In the genomic region with DNA sequence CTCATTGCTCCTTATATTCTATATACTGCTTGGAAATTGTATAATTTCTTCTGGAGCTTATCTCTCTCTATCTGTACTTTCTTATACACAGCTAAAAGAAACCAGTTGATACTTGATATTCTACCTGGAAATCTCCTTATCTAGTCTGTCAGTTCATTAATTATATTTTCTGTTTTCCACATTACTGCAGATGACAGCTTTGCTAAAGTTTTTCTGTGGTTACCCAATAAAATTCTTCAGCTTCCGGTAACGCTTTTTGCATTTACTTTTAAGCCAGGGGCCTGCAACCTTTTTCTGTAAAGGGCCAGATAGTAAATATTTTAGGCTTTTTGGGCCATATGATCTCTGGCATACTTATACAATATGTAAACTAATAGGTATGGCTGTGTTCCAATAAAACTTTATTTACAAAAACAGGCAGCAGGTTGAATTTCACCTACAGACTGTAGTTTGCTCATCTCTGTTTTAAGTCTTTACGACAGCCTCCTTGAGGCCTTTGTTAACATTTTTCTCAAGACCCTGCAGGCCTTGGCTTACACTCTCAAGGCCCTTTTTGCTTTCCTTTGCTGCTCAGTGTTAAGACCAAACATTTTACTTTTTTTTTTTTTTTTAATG, we compare ENCODE assay signal across 1 cellular context.
TF ChIP-seq lines count a peak whose summit lies in the region.

No MANE protein-coding gene starts in this region.

TF ChIP-seq in GM12878, 131 proteins besides CTCF, POLR2A, EP300 and RAD21:
- TF ChIP-seq, protein P1, sequence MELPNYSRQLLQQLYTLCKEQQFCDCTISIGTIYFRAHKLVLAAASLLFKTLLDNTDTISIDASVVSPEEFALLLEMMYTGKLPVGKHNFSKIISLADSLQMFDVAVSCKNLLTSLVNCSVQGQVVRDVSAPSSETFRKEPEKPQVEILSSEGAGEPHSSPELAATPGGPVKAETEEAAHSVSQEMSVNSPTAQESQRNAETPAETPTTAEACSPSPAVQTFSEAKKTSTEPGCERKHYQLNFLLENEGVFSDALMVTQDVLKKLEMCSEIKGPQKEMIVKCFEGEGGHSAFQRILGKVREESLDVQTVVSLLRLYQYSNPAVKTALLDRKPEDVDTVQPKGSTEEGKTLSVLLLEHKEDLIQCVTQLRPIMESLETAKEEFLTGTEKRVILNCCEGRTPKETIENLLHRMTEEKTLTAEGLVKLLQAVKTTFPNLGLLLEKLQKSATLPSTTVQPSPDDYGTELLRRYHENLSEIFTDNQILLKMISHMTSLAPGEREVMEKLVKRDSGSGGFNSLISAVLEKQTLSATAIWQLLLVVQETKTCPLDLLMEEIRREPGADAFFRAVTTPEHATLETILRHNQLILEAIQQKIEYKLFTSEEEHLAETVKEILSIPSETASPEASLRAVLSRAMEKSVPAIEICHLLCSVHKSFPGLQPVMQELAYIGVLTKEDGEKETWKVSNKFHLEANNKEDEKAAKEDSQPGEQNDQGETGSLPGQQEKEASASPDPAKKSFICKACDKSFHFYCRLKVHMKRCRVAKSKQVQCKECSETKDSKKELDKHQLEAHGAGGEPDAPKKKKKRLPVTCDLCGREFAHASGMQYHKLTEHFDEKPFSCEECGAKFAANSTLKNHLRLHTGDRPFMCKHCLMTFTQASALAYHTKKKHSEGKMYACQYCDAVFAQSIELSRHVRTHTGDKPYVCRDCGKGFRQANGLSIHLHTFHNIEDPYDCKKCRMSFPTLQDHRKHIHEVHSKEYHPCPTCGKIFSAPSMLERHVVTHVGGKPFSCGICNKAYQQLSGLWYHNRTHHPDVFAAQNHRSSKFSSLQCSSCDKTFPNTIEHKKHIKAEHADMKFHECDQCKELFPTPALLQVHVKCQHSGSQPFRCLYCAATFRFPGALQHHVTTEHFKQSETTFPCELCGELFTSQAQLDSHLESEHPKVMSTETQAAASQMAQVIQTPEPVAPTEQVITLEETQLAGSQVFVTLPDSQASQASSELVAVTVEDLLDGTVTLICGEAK (IDR thresholded peaks at IDR 0.05; ENCODE audit: borderline replicate concordance) = peak; percentile 82
- TF ChIP-seq MTA3 (IDR thresholded peaks at IDR 0.05; ENCODE audit: borderline replicate concordance, low read length) = no peak
